In the genomic region with DNA sequence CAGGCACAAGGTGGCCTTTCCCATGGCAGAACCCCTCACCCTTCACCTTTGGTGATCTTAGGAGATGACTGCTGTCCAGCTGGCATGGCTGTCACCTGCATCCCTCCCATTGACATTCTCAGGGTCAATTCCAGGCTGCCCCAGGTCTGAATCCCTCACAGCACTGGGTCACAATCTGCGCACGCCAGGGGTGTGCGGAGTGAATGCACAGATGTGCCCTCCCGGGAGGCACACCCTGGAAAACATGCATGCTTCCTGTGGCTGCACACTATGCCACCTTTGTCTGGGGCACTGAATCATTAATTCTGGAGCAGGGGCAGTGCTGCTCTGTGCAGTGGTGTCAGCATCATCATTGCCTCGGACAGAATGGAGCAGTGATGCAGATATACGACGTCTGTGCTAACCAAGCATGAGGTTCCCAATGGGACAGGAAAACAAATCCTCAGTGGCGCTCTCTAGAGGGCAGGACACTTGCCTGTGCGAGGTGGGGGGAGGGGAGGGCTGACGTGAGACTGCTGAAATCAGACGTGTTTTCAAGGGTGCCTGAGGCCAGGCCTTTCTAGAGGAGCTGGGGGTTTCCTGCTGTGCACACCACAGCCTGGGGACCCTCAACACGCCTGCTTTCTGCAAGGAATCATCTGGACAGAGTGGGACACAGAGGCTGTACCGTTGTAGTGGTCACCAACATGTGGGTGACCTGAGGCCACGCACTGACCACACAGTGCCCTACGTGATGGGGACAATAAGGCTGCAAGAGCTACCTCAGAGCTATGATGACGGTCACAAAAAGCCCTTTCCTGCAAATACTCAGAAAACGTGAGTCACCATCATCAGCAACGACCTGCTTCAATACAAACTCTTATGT, we compare ENCODE assay signal across 1 cellular context.
TF ChIP-seq lines count a peak whose summit lies in the region.

No MANE protein-coding gene starts in this region.

TF ChIP-seq in GM12878, 131 proteins besides CTCF, POLR2A, EP300 and RAD21 (continued from another document):
- TF ChIP-seq NBN (IDR thresholded peaks at IDR 0.05), result no peak
- TF ChIP-seq KDM1A (IDR thresholded peaks at IDR 0.05; ENCODE audit: borderline replicate concordance), result no peak
- TF ChIP-seq RUNX3 (IDR thresholded peaks at IDR 0.05; ENCODE audit: low read length), result peak; percentile 48
- TF ChIP-seq ZZZ3 (IDR thresholded peaks at IDR 0.05; ENCODE audit: control insufficient read depth, insufficient read length, low read depth), result no peak
- TF ChIP-seq JUND (IDR thresholded peaks at IDR 0.05; ENCODE audit: low read depth, low read length), result no peak
- no peak for TF ChIP-seq TCF3 (IDR thresholded peaks at IDR 0.05; ENCODE audit: borderline replicate concordance, insufficient read depth, low read depth, low read length)
- TF ChIP-seq SMC3 (IDR thresholded peaks at IDR 0.05; ENCODE audit: borderline replicate concordance, low read length), result no peak
- TF ChIP-seq ASH2L (IDR thresholded peaks at IDR 0.05; ENCODE audit: borderline replicate concordance, low read depth), result no peak
- TF ChIP-seq CREB1 (IDR thresholded peaks at IDR 0.05; ENCODE audit: low read depth), result peak; percentile 60
- peak; percentile 31 for TF ChIP-seq BCL3 (IDR thresholded peaks at IDR 0.05; ENCODE audit: borderline replicate concordance, insufficient read depth, low read depth, low read length, poor library complexity, severe bottlenecking)
- no peak for TF ChIP-seq STAT3 (IDR thresholded peaks at IDR 0.05; ENCODE audit: low read depth, low read length)
- 0 out of 2 replicates have a peak, but pooled peaks have one; percentile 11 for TF ChIP-seq EED (IDR thresholded peaks at IDR 0.05; ENCODE audit: low read depth)
- no peak for TF ChIP-seq RAD51 (IDR thresholded peaks at IDR 0.05)
- TF ChIP-seq ATF3 (IDR thresholded peaks at IDR 0.05; ENCODE audit: borderline replicate concordance, extremely low read depth, low read depth, low read length), result no peak
TF ChIP-seq in GM12878: peak in this region for 4.
